In genomic region chr10:50234486-50234885, GRCh38 we compare ENCODE assay signal across 1 cellular context.
TF ChIP-seq lines count a peak whose summit lies in the region.

No MANE protein-coding gene starts in this region.

TF ChIP-seq in HepG2, 621 proteins besides CTCF, POLR2A, EP300 and RAD21 (continued from another document and continues in another):
- TF ChIP-seq, protein P1, sequence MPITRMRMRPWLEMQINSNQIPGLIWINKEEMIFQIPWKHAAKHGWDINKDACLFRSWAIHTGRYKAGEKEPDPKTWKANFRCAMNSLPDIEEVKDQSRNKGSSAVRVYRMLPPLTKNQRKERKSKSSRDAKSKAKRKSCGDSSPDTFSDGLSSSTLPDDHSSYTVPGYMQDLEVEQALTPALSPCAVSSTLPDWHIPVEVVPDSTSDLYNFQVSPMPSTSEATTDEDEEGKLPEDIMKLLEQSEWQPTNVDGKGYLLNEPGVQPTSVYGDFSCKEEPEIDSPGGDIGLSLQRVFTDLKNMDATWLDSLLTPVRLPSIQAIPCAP (CRISPR knock-in tag; IDR thresholded peaks at IDR 0.05; ENCODE audit: low read depth) = no peak
- TF ChIP-seq ZNF792 (CRISPR knock-in tag; IDR thresholded peaks at IDR 0.05) = 0 out of 2 replicates have a peak, but pooled peaks have one; percentile 54
- peak; percentile 32; the same call in 1 of the 2 replicates for TF ChIP-seq ZSCAN31 (CRISPR knock-in tag; IDR thresholded peaks at IDR 0.05; ENCODE audit: low read depth)
- TF ChIP-seq MLLT10 (CRISPR knock-in tag; IDR thresholded peaks at IDR 0.05) = no peak
- TF ChIP-seq, protein P2, sequence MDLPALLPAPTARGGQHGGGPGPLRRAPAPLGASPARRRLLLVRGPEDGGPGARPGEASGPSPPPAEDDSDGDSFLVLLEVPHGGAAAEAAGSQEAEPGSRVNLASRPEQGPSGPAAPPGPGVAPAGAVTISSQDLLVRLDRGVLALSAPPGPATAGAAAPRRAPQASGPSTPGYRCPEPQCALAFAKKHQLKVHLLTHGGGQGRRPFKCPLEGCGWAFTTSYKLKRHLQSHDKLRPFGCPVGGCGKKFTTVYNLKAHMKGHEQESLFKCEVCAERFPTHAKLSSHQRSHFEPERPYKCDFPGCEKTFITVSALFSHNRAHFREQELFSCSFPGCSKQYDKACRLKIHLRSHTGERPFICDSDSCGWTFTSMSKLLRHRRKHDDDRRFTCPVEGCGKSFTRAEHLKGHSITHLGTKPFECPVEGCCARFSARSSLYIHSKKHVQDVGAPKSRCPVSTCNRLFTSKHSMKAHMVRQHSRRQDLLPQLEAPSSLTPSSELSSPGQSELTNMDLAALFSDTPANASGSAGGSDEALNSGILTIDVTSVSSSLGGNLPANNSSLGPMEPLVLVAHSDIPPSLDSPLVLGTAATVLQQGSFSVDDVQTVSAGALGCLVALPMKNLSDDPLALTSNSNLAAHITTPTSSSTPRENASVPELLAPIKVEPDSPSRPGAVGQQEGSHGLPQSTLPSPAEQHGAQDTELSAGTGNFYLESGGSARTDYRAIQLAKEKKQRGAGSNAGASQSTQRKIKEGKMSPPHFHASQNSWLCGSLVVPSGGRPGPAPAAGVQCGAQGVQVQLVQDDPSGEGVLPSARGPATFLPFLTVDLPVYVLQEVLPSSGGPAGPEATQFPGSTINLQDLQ (CRISPR knock-in tag; IDR thresholded peaks at IDR 0.05) = no peak
- no peak for TF ChIP-seq CBX5 (CRISPR knock-in tag; IDR thresholded peaks at IDR 0.05; ENCODE audit: borderline replicate concordance)
- no peak for TF ChIP-seq ZNF780A (CRISPR knock-in tag; IDR thresholded peaks at IDR 0.05)
- TF ChIP-seq, protein P3, sequence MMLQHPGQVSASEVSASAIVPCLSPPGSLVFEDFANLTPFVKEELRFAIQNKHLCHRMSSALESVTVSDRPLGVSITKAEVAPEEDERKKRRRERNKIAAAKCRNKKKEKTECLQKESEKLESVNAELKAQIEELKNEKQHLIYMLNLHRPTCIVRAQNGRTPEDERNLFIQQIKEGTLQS (CRISPR knock-in tag; IDR thresholded peaks at IDR 0.05) = no peak
- TF ChIP-seq TOPORS (CRISPR knock-in tag; IDR thresholded peaks at IDR 0.05) = no peak
- TF ChIP-seq RERE (CRISPR knock-in tag; IDR thresholded peaks at IDR 0.05; ENCODE audit: low read depth) = peak; percentile 94
- TF ChIP-seq ZNF354B (CRISPR knock-in tag; IDR thresholded peaks at IDR 0.05) = no peak
- TF ChIP-seq ZNF207 (IDR thresholded peaks at IDR 0.05; ENCODE audit: borderline replicate concordance) = no peak
- TF ChIP-seq, protein P4, sequence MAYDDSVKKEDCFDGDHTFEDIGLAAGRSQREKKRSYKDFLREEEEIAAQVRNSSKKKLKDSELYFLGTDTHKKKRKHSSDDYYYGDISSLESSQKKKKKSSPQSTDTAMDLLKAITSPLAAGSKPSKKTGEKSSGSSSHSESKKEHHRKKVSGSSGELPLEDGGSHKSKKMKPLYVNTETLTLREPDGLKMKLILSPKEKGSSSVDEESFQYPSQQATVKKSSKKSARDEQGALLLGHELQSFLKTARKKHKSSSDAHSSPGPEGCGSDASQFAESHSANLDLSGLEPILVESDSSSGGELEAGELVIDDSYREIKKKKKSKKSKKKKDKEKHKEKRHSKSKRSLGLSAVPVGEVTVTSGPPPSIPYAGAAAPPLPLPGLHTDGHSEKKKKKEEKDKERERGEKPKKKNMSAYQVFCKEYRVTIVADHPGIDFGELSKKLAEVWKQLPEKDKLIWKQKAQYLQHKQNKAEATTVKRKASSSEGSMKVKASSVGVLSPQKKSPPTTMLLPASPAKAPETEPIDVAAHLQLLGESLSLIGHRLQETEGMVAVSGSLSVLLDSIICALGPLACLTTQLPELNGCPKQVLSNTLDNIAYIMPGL (CRISPR knock-in tag; IDR thresholded peaks at IDR 0.05; ENCODE audit: borderline replicate concordance in 1 of 2, low read depth in 1 of 2) = no peak
- TF ChIP-seq ZNF616 (CRISPR knock-in tag; IDR thresholded peaks at IDR 0.05; ENCODE audit: low read depth) = no peak
- peak; percentile 50; the same call in 1 of the 2 replicates for TF ChIP-seq SNAPC2 (CRISPR knock-in tag; IDR thresholded peaks at IDR 0.05)
- TF ChIP-seq ZNF740 (CRISPR knock-in tag; IDR thresholded peaks at IDR 0.05) = no peak
- no peak for TF ChIP-seq ZEB1 (IDR thresholded peaks at IDR 0.05; ENCODE audit: insufficient replicate concordance, low read depth)
- TF ChIP-seq ZNF567 (CRISPR knock-in tag; IDR thresholded peaks at IDR 0.05; ENCODE audit: borderline replicate concordance) = no peak
- no peak for TF ChIP-seq GLI4 (CRISPR knock-in tag; IDR thresholded peaks at IDR 0.05; ENCODE audit: borderline replicate concordance)
- TF ChIP-seq CBX2 (IDR thresholded peaks at IDR 0.05; ENCODE audit: low read depth, low read length) = no peak
- TF ChIP-seq CBX2 (CRISPR knock-in tag; IDR thresholded peaks at IDR 0.05; ENCODE audit: low read depth) = 0 out of 2 replicates have a peak, but pooled peaks have one; percentile 81
- TF ChIP-seq PHF5A (CRISPR knock-in tag; IDR thresholded peaks at IDR 0.05; ENCODE audit: low read depth, unreplicated experiment) = no peak
- TF ChIP-seq ELF3 (CRISPR knock-in tag; IDR thresholded peaks at IDR 0.05) = peak; percentile 99
- peak; percentile 89 for TF ChIP-seq RARA (CRISPR knock-in tag; IDR thresholded peaks at IDR 0.05)
- TF ChIP-seq ATF1 (CRISPR knock-in tag; IDR thresholded peaks at IDR 0.05) = peak; percentile 63
- TF ChIP-seq ZNF256 (CRISPR knock-in tag; conservative IDR thresholded peaks at IDR 0.05) = no peak
- 0 out of 2 replicates have a peak, but pooled peaks have one; percentile 46 for TF ChIP-seq ZFP1 (CRISPR knock-in tag; IDR thresholded peaks at IDR 0.05)
- TF ChIP-seq CREBL2 (CRISPR knock-in tag; IDR thresholded peaks at IDR 0.05; ENCODE audit: borderline replicate concordance) = no peak
- TF ChIP-seq SMC3 (IDR thresholded peaks at IDR 0.05; ENCODE audit: low read length) = no peak
- TF ChIP-seq TBL1XR1 (IDR thresholded peaks at IDR 0.05; ENCODE audit: borderline replicate concordance, low read length, partially characterized antibody) = peak; percentile 71
- TF ChIP-seq ZFP90 (CRISPR knock-in tag; IDR thresholded peaks at IDR 0.05; ENCODE audit: borderline replicate concordance) = no peak
- TF ChIP-seq ISX (CRISPR knock-in tag; conservative IDR thresholded peaks at IDR 0.05) = no peak
- TF ChIP-seq DPF2 (CRISPR knock-in tag; IDR thresholded peaks at IDR 0.05; ENCODE audit: borderline replicate concordance, low read depth) = peak; percentile 98
- TF ChIP-seq, protein P5, sequence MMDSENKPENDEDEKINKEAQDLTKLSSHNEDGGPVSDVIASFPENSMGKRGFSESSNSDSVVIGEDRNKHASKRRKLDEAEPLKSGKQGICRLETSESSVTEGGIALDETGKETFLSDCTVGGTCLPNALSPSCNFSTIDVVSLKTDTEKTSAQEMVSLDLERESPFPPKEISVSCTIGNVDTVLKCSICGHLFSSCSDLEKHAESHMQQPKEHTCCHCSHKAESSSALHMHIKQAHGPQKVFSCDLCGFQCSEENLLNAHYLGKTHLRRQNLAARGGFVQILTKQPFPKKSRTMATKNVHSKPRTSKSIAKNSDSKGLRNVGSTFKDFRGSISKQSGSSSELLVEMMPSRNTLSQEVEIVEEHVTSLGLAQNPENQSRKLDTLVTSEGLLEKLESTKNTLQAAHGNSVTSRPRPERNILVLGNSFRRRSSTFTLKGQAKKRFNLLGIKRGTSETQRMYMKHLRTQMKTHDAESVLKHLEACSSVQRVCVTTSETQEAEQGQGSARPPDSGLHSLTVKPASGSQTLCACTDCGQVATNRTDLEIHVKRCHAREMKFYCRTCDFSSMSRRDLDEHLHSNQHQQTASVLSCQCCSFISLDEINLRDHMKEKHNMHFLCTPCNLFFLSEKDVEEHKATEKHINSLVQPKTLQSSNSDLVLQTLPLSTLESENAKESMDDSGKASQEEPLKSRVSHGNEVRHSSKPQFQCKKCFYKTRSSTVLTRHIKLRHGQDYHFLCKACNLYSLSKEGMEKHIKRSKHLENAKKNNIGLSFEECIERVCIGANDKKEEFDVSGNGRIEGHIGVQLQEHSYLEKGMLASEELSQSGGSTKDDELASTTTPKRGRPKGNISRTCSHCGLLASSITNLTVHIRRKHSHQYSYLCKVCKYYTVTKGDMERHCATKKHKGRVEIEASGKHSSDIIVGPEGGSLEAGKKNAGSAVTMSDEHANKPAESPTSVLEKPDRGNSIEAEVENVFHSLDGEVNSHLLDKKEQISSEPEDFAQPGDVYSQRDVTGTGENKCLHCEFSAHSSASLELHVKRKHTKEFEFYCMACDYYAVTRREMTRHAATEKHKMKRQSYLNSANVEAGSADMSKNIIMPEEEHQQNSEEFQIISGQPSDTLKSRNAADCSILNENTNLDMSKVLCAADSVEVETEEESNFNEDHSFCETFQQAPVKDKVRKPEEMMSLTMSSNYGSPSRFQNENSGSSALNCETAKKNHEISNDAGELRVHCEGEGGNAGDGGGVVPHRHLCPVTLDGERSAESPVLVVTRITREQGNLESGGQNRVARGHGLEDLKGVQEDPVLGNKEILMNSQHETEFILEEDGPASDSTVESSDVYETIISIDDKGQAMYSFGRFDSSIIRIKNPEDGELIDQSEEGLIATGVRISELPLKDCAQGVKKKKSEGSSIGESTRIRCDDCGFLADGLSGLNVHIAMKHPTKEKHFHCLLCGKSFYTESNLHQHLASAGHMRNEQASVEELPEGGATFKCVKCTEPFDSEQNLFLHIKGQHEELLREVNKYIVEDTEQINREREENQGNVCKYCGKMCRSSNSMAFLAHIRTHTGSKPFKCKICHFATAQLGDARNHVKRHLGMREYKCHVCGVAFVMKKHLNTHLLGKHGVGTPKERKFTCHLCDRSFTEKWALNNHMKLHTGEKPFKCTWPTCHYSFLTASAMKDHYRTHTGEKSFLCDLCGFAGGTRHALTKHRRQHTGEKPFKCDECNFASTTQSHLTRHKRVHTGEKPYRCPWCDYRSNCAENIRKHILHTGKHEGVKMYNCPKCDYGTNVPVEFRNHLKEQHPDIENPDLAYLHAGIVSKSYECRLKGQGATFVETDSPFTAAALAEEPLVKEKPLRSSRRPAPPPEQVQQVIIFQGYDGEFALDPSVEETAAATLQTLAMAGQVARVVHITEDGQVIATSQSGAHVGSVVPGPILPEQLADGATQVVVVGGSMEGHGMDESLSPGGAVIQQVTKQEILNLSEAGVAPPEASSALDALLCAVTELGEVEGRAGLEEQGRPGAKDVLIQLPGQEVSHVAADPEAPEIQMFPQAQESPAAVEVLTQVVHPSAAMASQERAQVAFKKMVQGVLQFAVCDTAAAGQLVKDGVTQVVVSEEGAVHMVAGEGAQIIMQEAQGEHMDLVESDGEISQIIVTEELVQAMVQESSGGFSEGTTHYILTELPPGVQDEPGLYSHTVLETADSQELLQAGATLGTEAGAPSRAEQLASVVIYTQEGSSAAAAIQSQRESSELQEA (CRISPR knock-in tag; IDR thresholded peaks at IDR 0.05; ENCODE audit: not compliant biosample characterization) = no peak
- TF ChIP-seq, protein P6, sequence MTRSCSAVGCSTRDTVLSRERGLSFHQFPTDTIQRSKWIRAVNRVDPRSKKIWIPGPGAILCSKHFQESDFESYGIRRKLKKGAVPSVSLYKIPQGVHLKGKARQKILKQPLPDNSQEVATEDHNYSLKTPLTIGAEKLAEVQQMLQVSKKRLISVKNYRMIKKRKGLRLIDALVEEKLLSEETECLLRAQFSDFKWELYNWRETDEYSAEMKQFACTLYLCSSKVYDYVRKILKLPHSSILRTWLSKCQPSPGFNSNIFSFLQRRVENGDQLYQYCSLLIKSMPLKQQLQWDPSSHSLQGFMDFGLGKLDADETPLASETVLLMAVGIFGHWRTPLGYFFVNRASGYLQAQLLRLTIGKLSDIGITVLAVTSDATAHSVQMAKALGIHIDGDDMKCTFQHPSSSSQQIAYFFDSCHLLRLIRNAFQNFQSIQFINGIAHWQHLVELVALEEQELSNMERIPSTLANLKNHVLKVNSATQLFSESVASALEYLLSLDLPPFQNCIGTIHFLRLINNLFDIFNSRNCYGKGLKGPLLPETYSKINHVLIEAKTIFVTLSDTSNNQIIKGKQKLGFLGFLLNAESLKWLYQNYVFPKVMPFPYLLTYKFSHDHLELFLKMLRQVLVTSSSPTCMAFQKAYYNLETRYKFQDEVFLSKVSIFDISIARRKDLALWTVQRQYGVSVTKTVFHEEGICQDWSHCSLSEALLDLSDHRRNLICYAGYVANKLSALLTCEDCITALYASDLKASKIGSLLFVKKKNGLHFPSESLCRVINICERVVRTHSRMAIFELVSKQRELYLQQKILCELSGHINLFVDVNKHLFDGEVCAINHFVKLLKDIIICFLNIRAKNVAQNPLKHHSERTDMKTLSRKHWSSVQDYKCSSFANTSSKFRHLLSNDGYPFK (CRISPR knock-in tag; IDR thresholded peaks at IDR 0.05; ENCODE audit: borderline replicate concordance) = no peak
- no peak for TF ChIP-seq ZNF329 (CRISPR knock-in tag; IDR thresholded peaks at IDR 0.05; ENCODE audit: low read depth)
- no peak for TF ChIP-seq KDM4B (CRISPR knock-in tag; IDR thresholded peaks at IDR 0.05)
